10 cellular contexts compared by ENCODE assay signal in the genomic region with DNA sequence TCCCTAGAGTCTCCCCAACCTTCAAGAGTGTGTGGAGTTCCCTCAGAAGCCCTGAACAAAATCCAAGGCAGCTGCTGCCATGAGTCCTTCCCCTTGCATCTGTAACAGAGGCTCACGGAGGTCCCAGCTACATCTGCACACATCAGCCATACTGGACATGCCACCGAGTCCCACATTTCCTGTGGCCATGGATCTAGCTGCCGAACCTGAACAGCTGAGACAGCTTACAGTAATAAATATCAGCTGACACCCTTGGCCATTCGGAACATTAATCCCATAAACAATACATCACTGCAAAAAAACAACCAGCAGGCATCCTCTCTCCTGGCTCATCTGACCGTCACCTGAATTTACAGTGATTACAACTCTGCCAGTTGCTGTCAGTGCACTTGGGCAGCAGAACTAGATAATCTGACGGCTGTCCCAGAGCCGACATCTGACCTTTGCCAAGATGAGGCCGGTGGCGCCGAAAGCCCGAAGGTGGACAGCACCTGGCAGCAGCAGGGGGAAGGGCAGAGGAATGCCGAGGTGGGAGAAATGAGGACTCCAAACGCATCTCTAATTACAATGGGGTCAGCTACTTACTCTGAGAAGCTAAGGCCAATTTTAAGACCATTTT. TPM values are rescaled to one million over a fixed set of nuclear protein-coding genes. Genes with fewer than 3 reads are reported as not detected.
DNase-seq lines count a peak whose midpoint lies in the region; ATAC-seq and TF ChIP-seq lines count a peak whose summit lies in the region.
"Had no signal": no experiment of that assay in that cellular context is flagged by ENCODE, and none has a peak within 500 bp of the region (broad histone marks: within the 10 kb centered on the region; RNA-seq: fewer than 3 reads in every experiment).

No MANE protein-coding gene starts in this region.

- no peak for ATAC-seq in activated CD8-positive, alpha-beta T cell treated with anti-CD3 and anti-CD28 coated beads for 36 hours
- ATAC-seq: naive thymus-derived CD8-positive, alpha-beta T cell had no signal

- H3K9me3 Mint-ChIP-seq in activated T-helper 1 cell treated with anti-CD3 and anti-CD28 coated beads, Interleukin-12 subunit alpha, Interleukin-12 subunit beta, Interleukin-2, Interleukin-4 antibody, amounts not matched to agents 30 ng/mL and 10 ng/mL and 1 ng/mL, durations not matched to agents 14 hours and 24 hours and 36 hours = no peaks in the 10 kb centered on the region
- H3K9me3 Mint-ChIP-seq in activated T-cell treated with anti-CD3 and anti-CD28 coated beads, Interleukin-2, amount 50 U/mL, for 24 hours = no peaks in the 10 kb centered on the region
- H3K9me3 Mint-ChIP-seq in activated CD8-positive, alpha-beta T cell treated with anti-CD3 and anti-CD28 coated beads for 36 hours = no peaks in the 10 kb centered on the region
- H3K9me3 Mint-ChIP-seq: naive thymus-derived CD8-positive, alpha-beta T cell had no signal

- H3K27ac ChIP-seq in muscle layer of duodenum (ENCODE audit: low read length) = peak overlapping the region; percentile 3
- peak overlapping the region; percentile 50 for H3K27ac ChIP-seq in temporal lobe (ENCODE audit: low read depth, low read length)

- no peak for TF ChIP-seq CTCF in activated CD8-positive, alpha-beta T cell treated with anti-CD3 and anti-CD28 coated beads for 36 hours (IDR thresholded peaks at IDR 0.05)

- peaks cover 8% of the 10 kb centered on the region for H3K36me3 Mint-ChIP-seq in activated T-helper 1 cell treated with anti-CD3 and anti-CD28 coated beads, Interleukin-12 subunit alpha, Interleukin-12 subunit beta, Interleukin-2, Interleukin-4 antibody, amounts not matched to agents 30 ng/mL and 10 ng/mL and 1 ng/mL, durations not matched to agents 14 hours and 24 hours and 36 hours (ENCODE audit: low read depth)
- H3K36me3 Mint-ChIP-seq in activated T-cell treated with anti-CD3 and anti-CD28 coated beads, Interleukin-2, amount 50 U/mL, for 24 hours (ENCODE audit: low read depth) = peaks cover 14% of the 10 kb centered on the region
- peaks cover 5% of the 10 kb centered on the region for H3K36me3 Mint-ChIP-seq in activated CD8-positive, alpha-beta T cell treated with anti-CD3 and anti-CD28 coated beads for 36 hours (ENCODE audit: low read depth)
- H3K36me3 Mint-ChIP-seq: naive thymus-derived CD8-positive, alpha-beta T cell had no signal

- H3K4me1 Mint-ChIP-seq in activated T-helper 1 cell treated with anti-CD3 and anti-CD28 coated beads, Interleukin-12 subunit alpha, Interleukin-12 subunit beta, Interleukin-2, Interleukin-4 antibody, amounts not matched to agents 30 ng/mL and 10 ng/mL and 1 ng/mL, durations not matched to agents 14 hours and 24 hours and 36 hours (ENCODE audit: low read depth) = peaks cover 38% of the 10 kb centered on the region
- H3K4me1 Mint-ChIP-seq in activated T-cell treated with anti-CD3 and anti-CD28 coated beads, Interleukin-2, amount 50 U/mL, for 24 hours (ENCODE audit: low read depth) = peaks cover 51% of the 10 kb centered on the region
- peaks cover 56% of the 10 kb centered on the region for H3K4me1 Mint-ChIP-seq in activated CD8-positive, alpha-beta T cell treated with anti-CD3 and anti-CD28 coated beads for 36 hours (ENCODE audit: low read depth)

- H3K27me3 ChIP-seq in muscle layer of duodenum (ENCODE audit: low read depth, low read length) = no peaks in the 10 kb centered on the region

- H3K36me3 ChIP-seq in muscle layer of duodenum (ENCODE audit: control insufficient read depth in 1 of 2, insufficient read depth in 2 of 2, low read length in 2 of 2) = peaks cover 0 to 15% of the 10 kb centered on the region in 2 donors

- POLR2A ChIA-PET in activated CD8-positive, alpha-beta T cell treated with anti-CD3 and anti-CD28 coated beads for 36 hours (lab: Charles Lee) = interaction anchor here (0.6 to 0.9 kb wide), 2 partner anchors 9 to 35 kb away, joined by 3 read pairs; no protein-coding TSS in a partner anchor

- peak overlapping the region; percentile 18 for H3K27ac Mint-ChIP-seq in activated T-helper 1 cell treated with anti-CD3 and anti-CD28 coated beads, Interleukin-12 subunit alpha, Interleukin-12 subunit beta, Interleukin-2, Interleukin-4 antibody, amounts not matched to agents 30 ng/mL and 10 ng/mL and 1 ng/mL, durations not matched to agents 14 hours and 24 hours and 36 hours
- H3K27ac Mint-ChIP-seq in activated T-cell treated with anti-CD3 and anti-CD28 coated beads, Interleukin-2, amount 50 U/mL, for 24 hours = no peak overlapping the region
- no peak overlapping the region for H3K27ac Mint-ChIP-seq in activated CD8-positive, alpha-beta T cell treated with anti-CD3 and anti-CD28 coated beads for 36 hours

- H3K27me3 Mint-ChIP-seq in activated T-helper 1 cell treated with anti-CD3 and anti-CD28 coated beads, Interleukin-12 subunit alpha, Interleukin-12 subunit beta, Interleukin-2, Interleukin-4 antibody, amounts not matched to agents 30 ng/mL and 10 ng/mL and 1 ng/mL, durations not matched to agents 14 hours and 24 hours and 36 hours (ENCODE audit: insufficient read depth) = no peaks in the 10 kb centered on the region
- no peaks in the 10 kb centered on the region for H3K27me3 Mint-ChIP-seq in activated T-cell treated with anti-CD3 and anti-CD28 coated beads, Interleukin-2, amount 50 U/mL, for 24 hours
- no peaks in the 10 kb centered on the region for H3K27me3 Mint-ChIP-seq in activated CD8-positive, alpha-beta T cell treated with anti-CD3 and anti-CD28 coated beads for 36 hours
- H3K27me3 Mint-ChIP-seq: naive thymus-derived CD8-positive, alpha-beta T cell had no signal

- intact Hi-C loops in activated T-helper 1 cell treated with anti-CD3 and anti-CD28 coated beads, Interleukin-12 subunit alpha, Interleukin-12 subunit beta, Interleukin-2, Interleukin-4 antibody, amounts not matched to agents 30 ng/mL and 10 ng/mL and 1 ng/mL, durations not matched to agents 14 hours and 24 hours and 36 hours (cut with micrococcal nuclease) = no loop called here
- intact Hi-C loops in activated CD8-positive, alpha-beta T cell treated with anti-CD3 and anti-CD28 coated beads for 36 hours (cut with micrococcal nuclease) = loop anchor here (5.0 kb wide), 1 partner anchor 34 kb away; a partner anchor contains a TSS

- no peak overlapping the region for H3K4me3 Mint-ChIP-seq in activated T-helper 1 cell treated with anti-CD3 and anti-CD28 coated beads, Interleukin-12 subunit alpha, Interleukin-12 subunit beta, Interleukin-2, Interleukin-4 antibody, amounts not matched to agents 30 ng/mL and 10 ng/mL and 1 ng/mL, durations not matched to agents 14 hours and 24 hours and 36 hours
- H3K4me3 Mint-ChIP-seq in activated T-cell treated with anti-CD3 and anti-CD28 coated beads, Interleukin-2, amount 50 U/mL, for 24 hours = no peak overlapping the region
- H3K4me3 Mint-ChIP-seq in activated CD8-positive, alpha-beta T cell treated with anti-CD3 and anti-CD28 coated beads for 36 hours = no peak overlapping the region

- peak; percentile 45 for DNase-seq in NCI-H510A treated with DMSO at 0.1 percent for 48 hours (lab: John Stamatoyannopoulos, UW)
- no peak for DNase-seq in NCI-H510A (lab: John Stamatoyannopoulos, UW)
- no peak for DNase-seq in activated T-helper 1 cell treated with anti-CD3 and anti-CD28 coated beads, Interleukin-12 subunit alpha, Interleukin-12 subunit beta, Interleukin-2, Interleukin-4 antibody, amounts not matched to agents 30 ng/mL and 10 ng/mL and 1 ng/mL, durations not matched to agents 14 hours and 24 hours and 36 hours (ENCODE audit: low spot score)
- no peak for DNase-seq in activated T-cell treated with anti-CD3 and anti-CD28 coated beads, Interleukin-2, amount 50 U/mL, for 24 hours
- DNase-seq in NOMO-1 (lab: John Stamatoyannopoulos, UW; ENCODE audit: unreplicated experiment in 2 of 2) = no peak
- no peak for DNase-seq in activated CD8-positive, alpha-beta T cell treated with anti-CD3 and anti-CD28 coated beads for 36 hours
- DNase-seq: activated T-cell treated with anti-CD3 and anti-CD28 coated beads for 4 hours had no signal

- CTCF ChIA-PET in activated CD8-positive, alpha-beta T cell treated with anti-CD3 and anti-CD28 coated beads for 36 hours (lab: Charles Lee) = interaction anchor here (0.6 to 4.6 kb wide), 5 partner anchors 9 to 36 kb away, joined by 3 to 20 read pairs (median 3); a partner anchor contains a TSS

- H3K9me3 ChIP-seq in muscle layer of duodenum (ENCODE audit: control insufficient read depth in 1 of 2, low read length in 2 of 2) = no peaks in the 10 kb centered on the region

- H3K4me1 ChIP-seq in muscle layer of duodenum (ENCODE audit: control insufficient read depth in 1 of 2, insufficient read depth in 2 of 2, low read length in 2 of 2) = peaks cover 25 to 49% of the 10 kb centered on the region in 2 donors

- no peak overlapping the region for H3K4me3 ChIP-seq in muscle layer of duodenum (ENCODE audit: low read depth in 1 of 2, low read length in 2 of 2)

RNA-seq across cellular contexts. Expression of a gene that starts 33.6 kb away (rescaled TPM):
- 108 and 111 TPM in 2 replicates for total RNA-seq in activated T-helper 1 cell treated with anti-CD3 and anti-CD28 coated beads, Interleukin-12 subunit alpha, Interleukin-12 subunit beta, Interleukin-2, Interleukin-4 antibody, amounts not matched to agents 30 ng/mL and 10 ng/mL and 1 ng/mL, durations not matched to agents 14 hours and 24 hours and 36 hours
- total RNA-seq in temporal lobe = 27.0 TPM
- 10 to 100 TPM; 39.5 to 39.8 TPM for total RNA-seq in activated CD8-positive, alpha-beta T cell treated with anti-CD3 and anti-CD28 coated beads for 36 hours

RNA-seq across cellular contexts. Expression of a gene that starts 36.4 kb away (rescaled TPM):
- total RNA-seq in activated T-helper 1 cell treated with anti-CD3 and anti-CD28 coated beads, Interleukin-12 subunit alpha, Interleukin-12 subunit beta, Interleukin-2, Interleukin-4 antibody, amounts not matched to agents 30 ng/mL and 10 ng/mL and 1 ng/mL, durations not matched to agents 14 hours and 24 hours and 36 hours = 6.6 and 6.8 TPM in 2 replicates
- total RNA-seq in temporal lobe = 32.5 TPM
- 1 to 10 TPM; 5.3 to 6.2 TPM for total RNA-seq in activated CD8-positive, alpha-beta T cell treated with anti-CD3 and anti-CD28 coated beads for 36 hours

RNA-seq across cellular contexts. Expression of a gene that starts 36.6 kb away (rescaled TPM):
- 39.5 and 44.0 TPM in 2 replicates for total RNA-seq in activated T-helper 1 cell treated with anti-CD3 and anti-CD28 coated beads, Interleukin-12 subunit alpha, Interleukin-12 subunit beta, Interleukin-2, Interleukin-4 antibody, amounts not matched to agents 30 ng/mL and 10 ng/mL and 1 ng/mL, durations not matched to agents 14 hours and 24 hours and 36 hours
- 3.4 TPM for total RNA-seq in temporal lobe
- 10 to 100 TPM; 12.8 to 16.3 TPM for total RNA-seq in activated CD8-positive, alpha-beta T cell treated with anti-CD3 and anti-CD28 coated beads for 36 hours
